ENCODE assay signal across 8 cellular contexts in genomic region chr3:114152519-114153151, GRCh38. TPM values are rescaled to one million over a fixed set of nuclear protein-coding genes. Genes with fewer than 3 reads are reported as not detected.
DNase-seq lines count a peak whose midpoint lies in the region; ATAC-seq and TF ChIP-seq lines count a peak whose summit lies in the region.

No MANE protein-coding gene starts in this region.

- H3K27ac ChIP-seq in BLaER1 treated with 17β-estradiol and CSF1 and Interleukin-3, amounts not matched to agents 10 nM and 100 nM, result no peak overlapping the region
- no peak overlapping the region for H3K27ac ChIP-seq in right lobe of liver

- peaks cover 3% of the 10 kb centered on the region for H3K4me1 Mint-ChIP-seq in activated CD4-positive, alpha-beta T cell treated with anti-CD3 and anti-CD28 coated beads, Interleukin-2, amount 10 ng/mL, durations not matched to agents 7 days and 5 days

- no peaks in the 10 kb centered on the region for H3K36me3 Mint-ChIP-seq in activated CD4-positive, alpha-beta T cell treated with anti-CD3 and anti-CD28 coated beads, Interleukin-2, amount 10 ng/mL, durations not matched to agents 7 days and 5 days (ENCODE audit: low read depth)

- ATAC-seq in GM19351 (IDR thresholded peaks at IDR 0.05; ENCODE audit: unreplicated experiment) (peak; percentile 95), HG03460 (IDR thresholded peaks at IDR 0.05; ENCODE audit: unreplicated experiment) (peak; percentile 90), right lobe of liver (peak; percentile 95 to 98 (median 95))

- H3K4me3 Mint-ChIP-seq in activated CD4-positive, alpha-beta T cell treated with anti-CD3 and anti-CD28 coated beads, Interleukin-2, amount 10 ng/mL, durations not matched to agents 7 days and 5 days, result peak overlapping the region; percentile 12

- peak overlapping the region in 6 of 10 experiments; percentile 29 to 57 (median 42); a peak in 10 of 20 replicates for H3K4me3 ChIP-seq in BLaER1 treated with 17β-estradiol and CSF1 and Interleukin-3, amounts not matched to agents 10 nM and 100 nM
- peak overlapping the region; percentile 27 to 56 (median 53) for H3K4me3 ChIP-seq in right lobe of liver

- no peaks in the 10 kb centered on the region for H4K20me1 ChIP-seq in BLaER1 treated with 17β-estradiol and CSF1 and Interleukin-3, amounts not matched to agents 10 nM and 100 nM

- CTCF ChIA-PET in activated CD4-positive, alpha-beta T cell treated with anti-CD3 and anti-CD28 coated beads, Interleukin-2, amount 10 ng/mL, durations not matched to agents 7 days and 5 days (lab: Charles Lee), result interaction anchor here (0.7 to 1.6 kb wide), 3 partner anchors 20 to 266 kb away, joined by 3 to 4 read pairs (median 4); no protein-coding TSS in a partner anchor

- DNase-seq in NCI-H524 treated with DMSO at 0.1 percent for 48 hours (lab: John Stamatoyannopoulos, UW) (peak; percentile 80), dermis blood vessel endothelial cell (peak; percentile 88), right lobe of liver (peak; percentile 70 to 83 (median 82))
- peak; percentile 78 for DNase-seq in activated CD4-positive, alpha-beta T cell treated with anti-CD3 and anti-CD28 coated beads, Interleukin-2, amount 10 ng/mL, durations not matched to agents 7 days and 5 days
- DNase-seq in stimulated activated CD4-positive, alpha-beta T cell treated with anti-CD3 and anti-CD28 coated beads, Interleukin-4, amount 100 ng/mL, for 24 hours, result peak; percentile 87

- H3K4me2 ChIP-seq in BLaER1 treated with 17β-estradiol and CSF1 and Interleukin-3, amounts not matched to agents 10 nM and 100 nM, result peak overlapping the region; percentile 24 to 72 (median 58); a peak in 20 of 22 replicates

- no peaks in the 10 kb centered on the region for H3K27me3 ChIP-seq in BLaER1 treated with 17β-estradiol and CSF1 and Interleukin-3, amounts not matched to agents 10 nM and 100 nM
- H3K27me3 ChIP-seq in right lobe of liver, result no peaks in the 10 kb centered on the region

- no peak for TF ChIP-seq POLR2A in right lobe of liver (IDR thresholded peaks at IDR 0.05)

- 0% methylated on average over 8 of the region's 35 CpGs for WGBS in right lobe of liver (ENCODE audit: insufficient coverage, low coverage, low lambda C conversion rate, missing lambda C conversion rate)

- peak; percentile 76 to 94 (median 92) for TF ChIP-seq CTCF in right lobe of liver (IDR thresholded peaks at IDR 0.05)

- no peaks in the 10 kb centered on the region for H3K36me3 ChIP-seq in BLaER1 treated with 17β-estradiol and CSF1 and Interleukin-3, amounts not matched to agents 10 nM and 100 nM
- no peaks in the 10 kb centered on the region for H3K36me3 ChIP-seq in right lobe of liver

- POLR2A ChIA-PET in activated CD4-positive, alpha-beta T cell treated with anti-CD3 and anti-CD28 coated beads, Interleukin-2, amount 10 ng/mL, durations not matched to agents 7 days and 5 days (lab: Charles Lee), result no interaction called here

- no peak overlapping the region for H3K27ac Mint-ChIP-seq in activated CD4-positive, alpha-beta T cell treated with anti-CD3 and anti-CD28 coated beads, Interleukin-2, amount 10 ng/mL, durations not matched to agents 7 days and 5 days

- H3K9ac ChIP-seq in BLaER1 treated with 17β-estradiol and CSF1 and Interleukin-3, amounts not matched to agents 10 nM and 100 nM, result peak overlapping the region in 3 of 11 experiments; percentile 16 to 44 (median 26); a peak in 4 of 22 replicates

- no peaks in the 10 kb centered on the region for H3K9me3 ChIP-seq in BLaER1 treated with 17β-estradiol and CSF1 and Interleukin-3, amounts not matched to agents 10 nM and 100 nM (replicated peaks in 1 of 11)
- no peaks in the 10 kb centered on the region for H3K9me3 ChIP-seq in right lobe of liver

- H3K9me3 Mint-ChIP-seq in activated CD4-positive, alpha-beta T cell treated with anti-CD3 and anti-CD28 coated beads, Interleukin-2, amount 10 ng/mL, durations not matched to agents 7 days and 5 days, result no peaks in the 10 kb centered on the region

- H3K27me3 Mint-ChIP-seq in activated CD4-positive, alpha-beta T cell treated with anti-CD3 and anti-CD28 coated beads, Interleukin-2, amount 10 ng/mL, durations not matched to agents 7 days and 5 days, result peaks cover 2% of the 10 kb centered on the region

- intact Hi-C loops in right lobe of liver (cut with DNase I), result no loop called here

- peaks cover 0 to 4% (median 0%) of the 10 kb centered on the region in 10 experiments; a peak in 2 of 20 replicates for H3K4me1 ChIP-seq in BLaER1 treated with 17β-estradiol and CSF1 and Interleukin-3, amounts not matched to agents 10 nM and 100 nM
- H3K4me1 ChIP-seq in right lobe of liver, result no peaks in the 10 kb centered on the region

RNA-seq across cellular contexts. Expression of gene DRD3, which starts 26.2 kb away (rescaled TPM):
- not detected for total RNA-seq in activated CD4-positive, alpha-beta T cell treated with anti-CD3 and anti-CD28 coated beads, Interleukin-2, amount 10 ng/mL, durations not matched to agents 7 days and 5 days
- total RNA-seq in dermis blood vessel endothelial cell, result not detected in 2 replicates
- total RNA-seq in right lobe of liver, result not detected
